ENCODE assay signal across 13 cellular contexts in genomic region chr12:85065816-85066482, GRCh38. TPM values are rescaled to one million over a fixed set of nuclear protein-coding genes. Genes with fewer than 3 reads are reported as not detected.
DNase-seq lines count a peak whose midpoint lies in the region; TF ChIP-seq lines count a peak whose summit lies in the region.
"Had no signal": no experiment of that assay in that cellular context is flagged by ENCODE, and none has a peak within 500 bp of the region (broad histone marks: within the 10 kb centered on the region; RNA-seq: fewer than 3 reads in every experiment).

No MANE protein-coding gene starts in this region.

- no peak overlapping the region for H3K4me3 ChIP-seq in fibroblast of mammary gland (ENCODE audit: control insufficient read depth, low read depth, low read length)
- no peak overlapping the region for H3K4me3 ChIP-seq in thyroid gland (replicated peaks in 1 of 3)
- H3K4me3 ChIP-seq: A549, BLaER1 had no signal

- H3K27me3 ChIP-seq in thyroid gland = no peaks in the 10 kb centered on the region
- H3K27me3 ChIP-seq: BLaER1 had no signal

- intact Hi-C loops in thyroid gland (cut with DNase I) = no loop called here

- DNase-seq in NCI-H2171 (lab: John Stamatoyannopoulos, UW) (peak; percentile 17), NCI-H524 treated with DMSO at 0.1 percent for 48 hours (lab: John Stamatoyannopoulos, UW) (peak; percentile 81), fibroblast of mammary gland (ENCODE audit: low read depth) (peak; percentile 30), RPMI8226 (no peak), thyroid gland (no peak), NK-92 (lab: John Stamatoyannopoulos, UW; ENCODE audit: unreplicated experiment) (no peak)
- DNase-seq: Caco-2; CD8-positive, alpha-beta memory T cell; HCEC 1CT had no signal

- no peak for TF ChIP-seq POLR2A in thyroid gland (IDR thresholded peaks at IDR 0.05)

- no peaks in the 10 kb centered on the region for H3K36me3 ChIP-seq in thyroid gland
- H3K36me3 ChIP-seq: BLaER1 had no signal

- no peaks in the 10 kb centered on the region for H3K9me3 ChIP-seq in thyroid gland
- H3K9me3 ChIP-seq: A549, BLaER1, Caco-2 had no signal

- TF ChIP-seq CTCF in fibroblast of mammary gland (conservative IDR thresholded peaks at IDR 0.05; ENCODE audit: control insufficient read depth, insufficient read depth, low read depth, low read length) (no peak), thyroid gland (IDR thresholded peaks at IDR 0.05) (no peak)

- H3K27ac ChIP-seq in thyroid gland = no peak overlapping the region
- H3K27ac ChIP-seq: A549, BLaER1, HL-60 had no signal

- no peaks in the 10 kb centered on the region for H3K4me1 ChIP-seq in thyroid gland
- H3K4me1 ChIP-seq: A549, BLaER1, Caco-2 had no signal

- 91 to 95% methylated on average over 3 of the region's 3 CpGs for WGBS in thyroid gland, 2 donors

RNA-seq across cellular contexts. Expression of gene LRRIQ1, which starts 29.8 kb away (rescaled TPM):
- 1 to 10 TPM; 1.3 to 6.8 (median 4.4) TPM for total RNA-seq in thyroid gland
- total RNA-seq: Caco-2 had no signal

RNA-seq across cellular contexts. Expression of gene TSPAN19, which starts 29.9 kb away (rescaled TPM):
- under 1 TPM in 2 of 4 donors, not detected in 2; 0.27 to 0.56 TPM for total RNA-seq in thyroid gland
- total RNA-seq: Caco-2; CD8-positive, alpha-beta memory T cell; H4 had no signal

Comparison
In these comparisons a context has a peak if more than half of its experiments do, and no peak if none do; other contexts are left out.
1. DNase-seq: peak in NCI-H2171 (single experiment), NCI-H524 treated with DMSO at 0.1 percent for 48 hours (single experiment) and fibroblast of mammary gland (single experiment); none in RPMI8226 (single experiment), thyroid gland (0 of 2) and NK-92 (single experiment).